In genomic region chr17:77851921-77852320, GRCh38 we compare ENCODE assay signal across 18 cellular contexts.
A peak's percentile ranks its signal among the peaks of the same experiment; 100 is the strongest.
DNase-seq lines count a peak whose midpoint lies in the region; ATAC-seq, FAIRE-seq and TF ChIP-seq lines count a peak whose summit lies in the region.
"Had no signal": no experiment of that assay in that cellular context is flagged by ENCODE, and none has a peak within 500 bp of the region (broad histone marks: within the 10 kb centered on the region; RNA-seq: fewer than 3 reads in every experiment).

No MANE protein-coding gene starts in this region.

- CTCF ChIA-PET in A549 (lab: Yijun Ruan, JAX) (no interaction called here), HEK293T (lab: Yijun Ruan, JAX) (no interaction called here), H1 (lab: Charles Lee; ENCODE audit: partially characterized antibody) (interaction anchor here (1.2 kb wide), 1 partner anchor 40 kb away, joined by 3 read pairs; no protein-coding TSS in a partner anchor)

- H3K9me3 Mint-ChIP-seq in stimulated activated naive B cell treated with anti-CD40 and anti-IgM and Interleukin-4, amounts not matched to agents 10 μg/mL and 1 μg/mL and 100 μg/mL, for 72 hours, result no peaks in the 10 kb centered on the region
- H3K9me3 Mint-ChIP-seq: H9 had no signal

- H4K20me1 ChIP-seq in H1 (replicated peaks in 1 of 2; ENCODE audit: control insufficient read depth in 1 of 2, insufficient read depth in 2 of 2, low read length in 2 of 2), result peaks cover 0 to 4% of the 10 kb centered on the region in 2 experiments

- H3K4ac ChIP-seq in H1 (replicated peaks; ENCODE audit: insufficient read length, low read depth, low read length), result peak overlapping the region; percentile 78
- H3K4ac ChIP-seq in neuronal stem cell (ENCODE audit: low read length), result peak overlapping the region; percentile 31

- no peaks in the 10 kb centered on the region for H3K79me2 ChIP-seq in H1 (ENCODE audit: control insufficient read depth in 1 of 2, insufficient read depth in 2 of 2, low read length in 2 of 2)

- FAIRE-seq in A549 (lab: Jason Lieb, UNC), result peak; percentile 70
- FAIRE-seq in H1 (lab: Jason Lieb, UNC), result no peak
- FAIRE-seq: D721Med, G401.6, GM12892 had no signal

- H3K23me2 ChIP-seq in H1 (ENCODE audit: low read depth, low read length), result peaks cover 8% of the 10 kb centered on the region; the same call in 1 of the 2 replicates

- H3K4me2 ChIP-seq in A549, result no peak overlapping the region
- H3K4me2 ChIP-seq in H1 (ENCODE audit: insufficient read depth in 1 of 2, low read depth in 2 of 2, low read length in 2 of 2), result no peak overlapping the region
- H3K4me2 ChIP-seq in neuronal stem cell (ENCODE audit: insufficient read depth, low read length, poor library complexity, severe bottlenecking), result no peak overlapping the region

- no peak for ATAC-seq in A549
- ATAC-seq in stimulated activated naive B cell treated with anti-CD40 and anti-IgM and Interleukin-4, amounts not matched to agents 10 μg/mL and 1 μg/mL and 100 μg/mL, for 72 hours (replicated peaks), result no peak
- ATAC-seq in sciatic nerve, result no peak
- ATAC-seq in GM21526 (IDR thresholded peaks at IDR 0.05; ENCODE audit: low FRiP score, unreplicated experiment), result no peak

- H3K9ac ChIP-seq in H1 (replicated peaks in 1 of 4; ENCODE audit: extremely low read depth in 1 of 4, low read depth in 3 of 4, low read length in 3 of 4) (no peak overlapping the region; a peak in 1 of 7 replicates), neuronal stem cell (ENCODE audit: low read depth, low read length, poor library complexity) (peak overlapping the region; percentile 47)
- H3K9ac ChIP-seq: BLaER1 treated with 17β-estradiol and CSF1 and Interleukin-3, amounts not matched to agents 10 nM and 100 nM had no signal

- H3K4me1 Mint-ChIP-seq in stimulated activated naive B cell treated with anti-CD40 and anti-IgM and Interleukin-4, amounts not matched to agents 10 μg/mL and 1 μg/mL and 100 μg/mL, for 72 hours, result peaks cover 6 to 12% of the 10 kb centered on the region in 2 donors

- H3K27me3 Mint-ChIP-seq in stimulated activated naive B cell treated with anti-CD40 and anti-IgM and Interleukin-4, amounts not matched to agents 10 μg/mL and 1 μg/mL and 100 μg/mL, for 72 hours, result peaks cover 6 to 7% of the 10 kb centered on the region in 2 donors

- H3K9me3 ChIP-seq in A549 (no peaks in the 10 kb centered on the region), H1 (ENCODE audit: insufficient read depth in 2 of 2, low read depth in 1 of 2, low read length in 1 of 2) (no peaks in the 10 kb centered on the region), neuronal stem cell (replicated peaks in 1 of 2; ENCODE audit: control insufficient read depth in 2 of 2, insufficient read depth in 1 of 2, low read depth in 1 of 2, low read length in 2 of 2) (peaks cover 0 to 8% of the 10 kb centered on the region in 2 donors)
- H3K9me3 ChIP-seq: BLaER1 treated with 17β-estradiol and CSF1 and Interleukin-3, amounts not matched to agents 10 nM and 100 nM had no signal

- no peaks in the 10 kb centered on the region; a peak in 1 of 8 replicates for H3K36me3 ChIP-seq in H1 (ENCODE audit: control insufficient read depth in 2 of 4, insufficient read depth in 4 of 4, low read length in 3 of 4)
- H3K36me3 ChIP-seq in neuronal stem cell (replicated peaks in 1 of 2; ENCODE audit: control insufficient read depth in 2 of 2, insufficient read depth in 2 of 2, low read length in 2 of 2), result no peaks in the 10 kb centered on the region
- H3K36me3 ChIP-seq: BLaER1 treated with 17β-estradiol and CSF1 and Interleukin-3, amounts not matched to agents 10 nM and 100 nM had no signal

- no peak overlapping the region for H3K27ac ChIP-seq in A549
- no peak overlapping the region for H3K27ac ChIP-seq in H1 (ENCODE audit: low read depth, low read length)
- no peak overlapping the region for H3K27ac ChIP-seq in neuronal stem cell (replicated peaks; ENCODE audit: low read length)
- H3K27ac ChIP-seq: BLaER1 treated with 17β-estradiol and CSF1 and Interleukin-3, amounts not matched to agents 10 nM and 100 nM had no signal

- TF ChIP-seq EP300 in A549 (IDR thresholded peaks at IDR 0.05) (no peak), H1 (IDR thresholded peaks at IDR 0.05; ENCODE audit: borderline replicate concordance in 1 of 2, low read depth in 2 of 2, low read length in 2 of 2) (no peak)

- peaks cover 0 to 4% (median 0%) of the 10 kb centered on the region in 4 experiments; a peak in 2 of 7 replicates for H3K27me3 ChIP-seq in H1 (replicated peaks in 1 of 4; ENCODE audit: control insufficient read depth in 3 of 4, extremely low read depth in 1 of 4, insufficient read depth in 3 of 4, low read length in 3 of 4)
- peaks cover 0 to 5% (median 2%) of the 10 kb centered on the region in 3 experiments for H3K27me3 ChIP-seq in neuronal stem cell (ENCODE audit: control insufficient read depth in 3 of 3, insufficient read depth in 3 of 3, low read depth in 1 of 3, low read length in 3 of 3)

- TF ChIP-seq CTCF in A549 (IDR thresholded peaks at IDR 0.05) (no peak), H1 (IDR thresholded peaks at IDR 0.05; ENCODE audit: control extremely low read depth in 1 of 3, insufficient read depth in 1 of 3, low read depth in 1 of 3, low read length in 3 of 3) (no peak)

- WGBS in A549 (ENCODE audit: missing lambda C conversion rate), result 49% methylated on average over 5 of the region's 5 CpGs
- WGBS in H1 (ENCODE audit: extremely low coverage in 1 of 2, insufficient coverage in 1 of 2, insufficient read length in 1 of 2, insufficient replicate concordance in 2 of 2, low coverage in 1 of 2, low lambda C conversion rate in 2 of 2, missing lambda C conversion rate in 1 of 2), 2 experiments, result 84% methylated on average over 5 of the region's 5 CpGs; no CpG with 5 or more reads in 1 of the 2 experiments
- WGBS in neuronal stem cell (ENCODE audit: extremely low coverage in 2 of 2, insufficient read length in 2 of 2, insufficient replicate concordance in 1 of 2), 2 donors, result no CpG with 5 or more reads among the region's 5 CpGs

- H4K91ac ChIP-seq in H1 (replicated peaks; ENCODE audit: insufficient read length, low read length), result no peak overlapping the region
- H4K91ac ChIP-seq in neuronal stem cell (ENCODE audit: low read depth, low read length, poor library complexity), result peak overlapping the region; percentile 73

- peak overlapping the region; percentile 97; the same call in 1 of the 2 replicates for H2BK20ac ChIP-seq in H1 (ENCODE audit: low read length)

- intact Hi-C loops in sciatic nerve (cut with DNase I), result no loop called here

- H2BK5ac ChIP-seq in H1 (ENCODE audit: low read depth, low read length) (no peak overlapping the region), neuronal stem cell (ENCODE audit: low read length) (no peak overlapping the region)

- H2AK5ac ChIP-seq in H1 (ENCODE audit: low read depth, low read length), result peak overlapping the region; percentile 20; the same call in 1 of the 2 replicates
- no peak overlapping the region for H2AK5ac ChIP-seq in neuronal stem cell (ENCODE audit: low read depth, low read length)

- H4K5ac ChIP-seq in H1 (ENCODE audit: insufficient read length, low read depth, low read length), result no peak overlapping the region

- H3K18ac ChIP-seq in H1 (ENCODE audit: extremely low read depth, low read length) (no peak overlapping the region), neuronal stem cell (ENCODE audit: low read length) (peak overlapping the region; percentile 20)

- no peaks in the 10 kb centered on the region for H3K4me1 ChIP-seq in A549
- H3K4me1 ChIP-seq in H1 (replicated peaks in 1 of 4; ENCODE audit: control insufficient read depth in 3 of 4, insufficient read depth in 4 of 4, low read length in 3 of 4), result peaks cover 0 to 3% (median 0%) of the 10 kb centered on the region in 4 experiments; a peak in 1 of 7 replicates
- H3K4me1 ChIP-seq in neuronal stem cell (ENCODE audit: control insufficient read depth in 2 of 2, insufficient read depth in 1 of 2, low read depth in 1 of 2, low read length in 2 of 2), result peaks cover 0 to 9% of the 10 kb centered on the region in 2 donors
- H3K4me1 ChIP-seq: Caco-2 had no signal

- H2AFZ ChIP-seq in H1 (ENCODE audit: low read length), result no peak overlapping the region
- no peak overlapping the region for H2AFZ ChIP-seq in neuronal stem cell (ENCODE audit: low read length)

- peak overlapping the region; percentile 95; the same call in 1 of the 2 replicates for H2BK15ac ChIP-seq in H1 (ENCODE audit: low read length)
- H2BK15ac ChIP-seq in neuronal stem cell (ENCODE audit: low read length), result no peak overlapping the region

- peak overlapping the region; percentile 59 for H3K56ac ChIP-seq in H1 (replicated peaks; ENCODE audit: insufficient read length, low read depth, low read length)

- DNase-seq in A549 (ENCODE audit: low read depth in 1 of 2, low spot score in 1 of 2) (no peak), HEK293T (ENCODE audit: extremely low spot score) (no peak), H1 (ENCODE audit: low read depth in 1 of 2, low spot score in 2 of 2) (no peak), neuronal stem cell (ENCODE audit: low spot score) (no peak), HK-2 (ENCODE audit: unreplicated experiment) (no peak), sciatic nerve (ENCODE audit: low spot score) (no peak)
- no peak for DNase-seq in stimulated activated naive B cell treated with anti-CD40 and anti-IgM and Interleukin-4, amounts not matched to agents 10 μg/mL and 1 μg/mL and 100 μg/mL, for 72 hours
- DNase-seq: 8988T; Caco-2; CD4-positive, CD25-positive, alpha-beta regulatory T cell; GOT3; H9 had no signal

- H3K23ac ChIP-seq in H1 (ENCODE audit: insufficient read length) (no peak overlapping the region), neuronal stem cell (ENCODE audit: low read depth, low read length, poor library complexity) (no peak overlapping the region)

- H3K4me3 Mint-ChIP-seq in stimulated activated naive B cell treated with anti-CD40 and anti-IgM and Interleukin-4, amounts not matched to agents 10 μg/mL and 1 μg/mL and 100 μg/mL, for 72 hours, result no peak overlapping the region
- H3K4me3 Mint-ChIP-seq: B cell; CD4-positive, CD25-positive, alpha-beta regulatory T cell; H9 had no signal

- H2BK12ac ChIP-seq in H1 (ENCODE audit: low read depth, low read length), result peak overlapping the region; percentile 10; the same call in 1 of the 2 replicates
- H2BK12ac ChIP-seq in neuronal stem cell (ENCODE audit: low read length), result no peak overlapping the region

- peak overlapping the region; percentile 33 for H2BK120ac ChIP-seq in H1 (replicated peaks; ENCODE audit: low read depth, low read length)
- H2BK120ac ChIP-seq in neuronal stem cell (ENCODE audit: low read depth, low read length), result no peak overlapping the region

- H3K14ac ChIP-seq in H1 (ENCODE audit: insufficient read length) (peak overlapping the region; percentile 99), neuronal stem cell (ENCODE audit: low read length) (no peak overlapping the region)

- TF ChIP-seq POLR2A in A549 (IDR thresholded peaks at IDR 0.05; ENCODE audit: low read length) (no peak), H1 (IDR thresholded peaks at IDR 0.05; ENCODE audit: control extremely low read depth in 1 of 2, low read depth in 2 of 2, low read length in 2 of 2) (no peak)

- no peak overlapping the region for H3K27ac Mint-ChIP-seq in stimulated activated naive B cell treated with anti-CD40 and anti-IgM and Interleukin-4, amounts not matched to agents 10 μg/mL and 1 μg/mL and 100 μg/mL, for 72 hours
- H3K27ac Mint-ChIP-seq: B cell; CD4-positive, CD25-positive, alpha-beta regulatory T cell; H9 had no signal

- H3K4me3 ChIP-seq in A549, result no peak overlapping the region
- H3K4me3 ChIP-seq in H1 (ENCODE audit: extremely low read depth in 1 of 4, insufficient read depth in 2 of 4, low read depth in 3 of 4, low read length in 4 of 4), result no peak overlapping the region
- H3K4me3 ChIP-seq in neuronal stem cell (ENCODE audit: low read length in 2 of 2), result peak overlapping the region in 1 of 2 donors; percentile 64
- H3K4me3 ChIP-seq: BLaER1 treated with 17β-estradiol and CSF1 and Interleukin-3, amounts not matched to agents 10 nM and 100 nM had no signal

- H3K79me1 ChIP-seq in H1 (ENCODE audit: low read depth, low read length), result no peaks in the 10 kb centered on the region
- no peaks in the 10 kb centered on the region for H3K79me1 ChIP-seq in neuronal stem cell (ENCODE audit: low read depth, low read length)

- H3K36me3 Mint-ChIP-seq in stimulated activated naive B cell treated with anti-CD40 and anti-IgM and Interleukin-4, amounts not matched to agents 10 μg/mL and 1 μg/mL and 100 μg/mL, for 72 hours, result no peaks in the 10 kb centered on the region
- H3K36me3 Mint-ChIP-seq: CD4-positive, CD25-positive, alpha-beta regulatory T cell had no signal

- no peak overlapping the region for H4K8ac ChIP-seq in H1 (ENCODE audit: extremely low read depth, insufficient read depth, low read length)
- no peak overlapping the region for H4K8ac ChIP-seq in neuronal stem cell (ENCODE audit: low read depth, low read length)

- POLR2A ChIA-PET in A549 (lab: Yijun Ruan, JAX) (interaction anchor here (1.0 kb wide), 1 partner anchor 107 kb away, joined by 3 read pairs; the partner anchor contains the start of gene TNRC6C), HEK293T (lab: Yijun Ruan, JAX) (no interaction called here), H1 (lab: Charles Lee; ENCODE audit: partially characterized antibody) (interaction anchor here (0.6 kb wide), 1 partner anchor 1138 kb away, joined by 3 read pairs; no protein-coding TSS in a partner anchor)

- TF ChIP-seq RAD21 in A549 (conservative IDR thresholded peaks at IDR 0.05 in 1 of 2, IDR thresholded peaks at IDR 0.05 in 1 of 2) (no peak), H1 (IDR thresholded peaks at IDR 0.05 in 1 of 2, conservative IDR thresholded peaks at IDR 0.05 in 1 of 2; ENCODE audit: low read depth in 2 of 2, low read length in 2 of 2) (no peak)
